1 cellular context compared by ENCODE assay signal in the genomic region with DNA sequence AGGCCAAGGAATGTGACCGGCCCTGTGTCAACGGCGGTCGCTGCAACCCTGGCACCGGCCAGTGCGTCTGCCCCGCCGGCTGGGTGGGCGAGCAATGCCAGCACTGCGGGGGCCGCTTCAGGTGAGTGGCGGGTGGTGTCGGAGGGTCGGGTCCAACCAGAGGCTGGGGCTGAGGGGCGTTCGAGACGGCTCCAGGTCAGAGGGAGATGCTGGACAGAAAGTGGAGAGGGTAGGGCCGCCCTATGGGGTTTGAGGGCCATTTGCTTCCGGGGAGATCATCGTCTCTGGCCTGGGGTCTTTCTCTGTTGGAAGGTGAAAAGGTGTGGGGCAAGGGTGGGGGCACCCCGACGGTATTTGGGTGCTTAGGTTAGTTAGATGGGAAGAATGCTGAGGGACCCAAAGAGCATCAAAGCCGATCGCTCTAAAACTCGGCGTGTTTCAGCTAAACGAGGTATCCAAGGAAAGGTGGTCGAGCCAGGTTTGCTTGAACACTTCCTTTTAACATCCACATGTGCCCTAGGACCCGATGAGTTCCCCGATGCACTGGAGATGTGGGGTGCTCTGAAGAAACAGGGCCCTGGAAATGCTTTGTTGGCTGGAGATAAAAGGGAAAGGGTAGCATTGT.
TF ChIP-seq lines count a peak whose summit lies in the region.

No MANE protein-coding gene starts in this region.

TF ChIP-seq in WTC11, 78 proteins besides CTCF, POLR2A, EP300 and RAD21:
- TF ChIP-seq, protein P1, sequence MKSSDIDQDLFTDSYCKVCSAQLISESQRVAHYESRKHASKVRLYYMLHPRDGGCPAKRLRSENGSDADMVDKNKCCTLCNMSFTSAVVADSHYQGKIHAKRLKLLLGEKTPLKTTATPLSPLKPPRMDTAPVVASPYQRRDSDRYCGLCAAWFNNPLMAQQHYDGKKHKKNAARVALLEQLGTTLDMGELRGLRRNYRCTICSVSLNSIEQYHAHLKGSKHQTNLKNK (CRISPR knock-in tag; IDR thresholded peaks at IDR 0.05) = no peak
- TF ChIP-seq NFYB (CRISPR knock-in tag; conservative IDR thresholded peaks at IDR 0.05; ENCODE audit: low read depth) (no peak), USF2 (CRISPR knock-in tag; IDR thresholded peaks at IDR 0.05) (0 out of 2 replicates have a peak, but pooled peaks have one; percentile 4), ZNF396 (CRISPR knock-in tag; IDR thresholded peaks at IDR 0.05; ENCODE audit: borderline replicate concordance) (no peak), FOXK1 (CRISPR knock-in tag; IDR thresholded peaks at IDR 0.05) (no peak), KAT7 (CRISPR knock-in tag; IDR thresholded peaks at IDR 0.05; ENCODE audit: borderline replicate concordance) (0 out of 2 replicates have a peak, but pooled peaks have one; percentile 23), JUN (CRISPR knock-in tag; IDR thresholded peaks at IDR 0.05) (no peak), TP53 (CRISPR knock-in tag; IDR thresholded peaks at IDR 0.05) (no peak), NFE2L1 (CRISPR knock-in tag; IDR thresholded peaks at IDR 0.05) (no peak)
